In genomic region chr18:54269924-54270844, GRCh38 we compare ENCODE assay signal across 8 cellular contexts. TPM values are rescaled to one million over a fixed set of nuclear protein-coding genes. Genes with fewer than 3 reads are reported as not detected.
DNase-seq lines count a peak whose midpoint lies in the region; ATAC-seq, FAIRE-seq and TF ChIP-seq lines count a peak whose summit lies in the region.

No MANE protein-coding gene starts in this region.

- TF ChIP-seq EP300 in A549 (IDR thresholded peaks at IDR 0.05) = no peak

- peak overlapping the region; percentile 94 for H3K27ac Mint-ChIP-seq in activated CD4-positive, alpha-beta memory T cell treated with anti-CD3 and anti-CD28 coated beads for 36 hours
- H3K27ac Mint-ChIP-seq in endothelial cell (ENCODE audit: unreplicated experiment) = peak overlapping the region; percentile 91

- CTCF ChIA-PET in A549 (lab: Yijun Ruan, JAX) = interaction anchor here (0.6 to 2.7 kb wide), 13 partner anchors 9 to 87 kb away, joined by 3 to 9 read pairs (median 4); partner anchors contain the start of genes C18orf54, MBD2 and STARD6
- CTCF ChIA-PET in activated CD4-positive, alpha-beta memory T cell treated with anti-CD3 and anti-CD28 coated beads for 36 hours (lab: Charles Lee) = interaction anchor here (0.7 to 3.8 kb wide), 23 partner anchors 10 to 150 kb away, joined by 3 to 70 read pairs (median 3); partner anchors contain the start of genes C18orf54, MBD2 and STARD6

- peak; percentile 44 to 50 for TF ChIP-seq RAD21 in A549 (conservative IDR thresholded peaks at IDR 0.05 in 1 of 2, IDR thresholded peaks at IDR 0.05 in 1 of 2)

- intact Hi-C loops in activated CD4-positive, alpha-beta memory T cell treated with anti-CD3 and anti-CD28 coated beads for 36 hours (cut with micrococcal nuclease) = loop anchor here (1.0 to 10.0 kb wide), 8 partner anchors 8 to 565 kb away; partner anchors contain the start of genes C18orf54 and STARD6

- H3K9me3 ChIP-seq in A549 (no peaks in the 10 kb centered on the region), mucosa of stomach (ENCODE audit: control insufficient read depth, low read length) (no peaks in the 10 kb centered on the region)

- TF ChIP-seq CTCF in A549 (IDR thresholded peaks at IDR 0.05) (peak; percentile 44; the same call in 2 of the 3 replicates), endothelial cell (IDR thresholded peaks at IDR 0.05; ENCODE audit: unreplicated experiment) (peak; percentile 45)

- no peaks in the 10 kb centered on the region for H3K36me3 ChIP-seq in mucosa of stomach (ENCODE audit: control insufficient read depth, insufficient read depth, low read length)

- POLR2A ChIA-PET in A549 (lab: Yijun Ruan, JAX) = interaction anchor here (0.6 to 2.3 kb wide), 6 partner anchors 10 to 150 kb away, joined by 3 to 14 read pairs (median 6); partner anchors contain the start of gene MBD2
- POLR2A ChIA-PET in activated CD4-positive, alpha-beta memory T cell treated with anti-CD3 and anti-CD28 coated beads for 36 hours (lab: Charles Lee) = interaction anchor here (0.8 to 3.9 kb wide), 8 partner anchors 10 to 87 kb away, joined by 3 to 18 read pairs (median 10); partner anchors contain the start of genes C18orf54, MBD2 and STARD6

- peak overlapping the region; percentile 84 for H3K4me2 ChIP-seq in A549

- 13% methylated on average over 24 of the region's 25 CpGs for WGBS in A549 (ENCODE audit: missing lambda C conversion rate)

- H3K27ac ChIP-seq in A549 = peak overlapping the region; percentile 92 to 99
- H3K27ac ChIP-seq in substantia nigra (ENCODE audit: low read depth, low read length, poor library complexity, severe bottlenecking) = peak overlapping the region; percentile 66

- H3K9ac ChIP-seq in mucosa of stomach (ENCODE audit: low read length) = peak overlapping the region; percentile 85

- H3K27me3 Mint-ChIP-seq in activated CD4-positive, alpha-beta memory T cell treated with anti-CD3 and anti-CD28 coated beads for 36 hours = no peaks in the 10 kb centered on the region
- H3K27me3 Mint-ChIP-seq in endothelial cell (ENCODE audit: unreplicated experiment) = peaks cover 6% of the 10 kb centered on the region

- no peak for FAIRE-seq in A549 (lab: Jason Lieb, UNC)

- peaks cover 29% of the 10 kb centered on the region for H3K4me1 Mint-ChIP-seq in activated CD4-positive, alpha-beta memory T cell treated with anti-CD3 and anti-CD28 coated beads for 36 hours (ENCODE audit: low read depth)
- H3K4me1 Mint-ChIP-seq in endothelial cell (ENCODE audit: unreplicated experiment) = no peaks in the 10 kb centered on the region

- peaks cover 2% of the 10 kb centered on the region for H3K36me3 Mint-ChIP-seq in activated CD4-positive, alpha-beta memory T cell treated with anti-CD3 and anti-CD28 coated beads for 36 hours
- no peaks in the 10 kb centered on the region for H3K36me3 Mint-ChIP-seq in endothelial cell (ENCODE audit: low read depth, unreplicated experiment)

- no peaks in the 10 kb centered on the region for H3K9me3 Mint-ChIP-seq in activated CD4-positive, alpha-beta memory T cell treated with anti-CD3 and anti-CD28 coated beads for 36 hours
- H3K9me3 Mint-ChIP-seq in endothelial cell (ENCODE audit: unreplicated experiment) = no peaks in the 10 kb centered on the region

- peak overlapping the region; percentile 49 for H3K4me3 ChIP-seq in A549
- H3K4me3 ChIP-seq in mucosa of stomach (ENCODE audit: low read length) = peak overlapping the region; percentile 62

- H3K27me3 ChIP-seq in mucosa of stomach (ENCODE audit: control insufficient read depth, insufficient read depth, low read length) = no peaks in the 10 kb centered on the region

- peak overlapping the region; percentile 78 for H3K4me3 Mint-ChIP-seq in activated CD4-positive, alpha-beta memory T cell treated with anti-CD3 and anti-CD28 coated beads for 36 hours
- H3K4me3 Mint-ChIP-seq in endothelial cell (ENCODE audit: unreplicated experiment) = peak overlapping the region; percentile 90

- TF ChIP-seq POLR2A in A549 (IDR thresholded peaks at IDR 0.05; ENCODE audit: low read length) = no peak; the same call in 1 of the 2 replicates

- peak; percentile 30 to 74 for DNase-seq in A549 (ENCODE audit: low read depth in 1 of 2, low spot score in 1 of 2)
- DNase-seq in NCI-H2196 (lab: John Stamatoyannopoulos, UW; ENCODE audit: unreplicated experiment) = peak; percentile 54
- peak; percentile 78 for DNase-seq in activated CD4-positive, alpha-beta memory T cell treated with anti-CD3 and anti-CD28 coated beads for 36 hours
- peak; percentile 44 for DNase-seq in endothelial cell (ENCODE audit: low spot score)
- peak in 20 of 49 donors; percentile 32 to 74 (median 46) for DNase-seq in substantia nigra (lab: John Stamatoyannopoulos, UW)

- ATAC-seq in A549 (peak; percentile 86), GM18502 (IDR thresholded peaks at IDR 0.05; ENCODE audit: poor library complexity, unreplicated experiment) (peak; percentile 43), HG02973 (IDR thresholded peaks at IDR 0.05; ENCODE audit: unreplicated experiment) (peak; percentile 29)

- H3K4me1 ChIP-seq in A549 (peaks cover 13% of the 10 kb centered on the region; the same call in 1 of the 3 replicates), mucosa of stomach (ENCODE audit: control insufficient read depth, insufficient read depth, low read length) (no peaks in the 10 kb centered on the region)

TF ChIP-seq in A549, 52 proteins besides CTCF, POLR2A, EP300 and RAD21:
- TF ChIP-seq BHLHE40 (IDR thresholded peaks at IDR 0.05; ENCODE audit: low read depth, low read length) (peak; percentile 49; the same call in 1 of the 2 replicates), MAX (IDR thresholded peaks at IDR 0.05) (peak; percentile 62), SMC3 (IDR thresholded peaks at IDR 0.05) (peak; percentile 36; the same call in 1 of the 3 replicates), TP53 (CRISPR knock-in tag; IDR thresholded peaks at IDR 0.05) (no peak)
TF ChIP-seq in A549: peak in this region for 3.

RNA-seq across cellular contexts. Expression of gene POLI, which starts 0.9 kb away (rescaled TPM):
- 22.5 and 30.1 TPM in 2 replicates for polyA plus RNA-seq in A549 (2011; rRNA removed)
- 3.8 TPM in 2 replicates for polyA plus RNA-seq in A549 (2012; cell fraction: cytosol; rRNA removed)
- polyA plus RNA-seq in A549 (2012; cell fraction: nucleus; rRNA removed) = 8.2 and 10.3 TPM in 2 replicates
- 10.3 to 12.0 TPM (median 11.1 TPM) in 3 replicates for polyA plus RNA-seq in A549 (2017; fragmentation: RNase III; extraction: RNeasy Plus Mini Kit Qiagen cat#74134 plus additional on column Dnase treatment)
- 18.8 and 20.5 TPM in 2 replicates for polyA minus RNA-seq in A549 (2011; rRNA and poly(A)+ RNA removed)
- total RNA-seq in activated CD4-positive, alpha-beta memory T cell treated with anti-CD3 and anti-CD28 coated beads for 36 hours = 10 to 100 TPM; 14.2 to 17.0 TPM
- total RNA-seq in endothelial cell (ENCODE audit: unreplicated experiment) = 29.0 TPM

RNA-seq across cellular contexts. Expression of gene MBD2, which starts 45.7 kb away (rescaled TPM):
- polyA plus RNA-seq in A549 (2011; rRNA removed) (44.5 and 48.2 TPM in 2 replicates), A549 (2017; fragmentation: RNase III; extraction: RNeasy Plus Mini Kit Qiagen cat#74134 plus additional on column Dnase treatment) (37.2 to 43.4 TPM (median 42.2 TPM) in 3 replicates)
- 11.0 and 13.0 TPM in 2 replicates for polyA plus RNA-seq in A549 (2012; cell fraction: cytosol; rRNA removed)
- 3.6 and 5.2 TPM in 2 replicates for polyA plus RNA-seq in A549 (2012; cell fraction: nucleus; rRNA removed)
- polyA minus RNA-seq in A549 (2011; rRNA and poly(A)+ RNA removed) = 32.4 and 45.9 TPM in 2 replicates
- 100 to 1,000 TPM; 131 to 140 TPM for total RNA-seq in activated CD4-positive, alpha-beta memory T cell treated with anti-CD3 and anti-CD28 coated beads for 36 hours
- 27.7 TPM for total RNA-seq in endothelial cell (ENCODE audit: unreplicated experiment)

Comparison
In these comparisons a context has a peak if more than half of its experiments do, and no peak if none do; other contexts are left out.
1. ATAC-seq: peak in every context shown above with its lines; median percentile 86 in A549; 43 in GM18502; 29 in HG02973.